Comparison of ENCODE assay signal across 1 cellular context in the genomic region with DNA sequence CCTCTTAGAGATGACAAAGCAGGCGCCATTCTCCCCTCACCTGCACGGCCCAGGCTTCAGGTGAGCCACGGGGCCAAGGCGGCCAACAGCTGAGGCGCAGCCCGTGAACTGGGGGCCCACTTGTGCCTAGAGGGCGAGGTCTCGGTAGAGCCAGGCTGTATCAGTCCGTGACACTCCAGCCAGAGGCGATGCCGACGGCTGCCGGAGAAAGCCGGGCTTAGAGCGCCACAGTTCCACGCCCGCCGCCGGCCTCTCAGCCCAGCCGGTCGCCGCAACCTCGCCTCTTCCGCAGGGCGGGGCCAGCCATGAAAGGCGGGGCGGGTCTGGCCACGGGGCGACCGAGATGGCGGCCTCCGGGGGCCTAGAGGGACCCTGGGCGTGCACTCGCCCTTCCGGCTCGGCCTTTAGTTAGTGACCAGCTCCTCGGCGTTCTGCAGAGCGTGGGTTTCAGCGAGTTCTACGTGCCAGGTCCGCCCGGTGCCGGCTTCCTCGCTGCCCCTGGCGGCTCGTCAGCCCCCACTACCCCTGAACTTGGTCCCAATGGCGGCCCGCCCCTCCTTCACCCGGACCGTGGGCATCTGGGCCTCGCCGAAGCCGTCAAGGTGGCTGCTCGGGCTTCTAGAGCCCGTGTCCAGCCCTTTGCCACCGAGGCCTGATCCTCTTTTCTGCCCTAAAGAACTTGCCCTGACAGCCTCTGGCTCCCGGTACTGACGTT.
TF ChIP-seq lines count a peak whose summit lies in the region.

A gene (plus strand): TSS at position 390 of the 715 bp plus-strand sequence. CDS start 881 bp downstream, outside the sequence.

TF ChIP-seq in HepG2, 621 proteins besides CTCF, POLR2A, EP300 and RAD21 (continued from another document and continues in another):
- TF ChIP-seq, protein P1, sequence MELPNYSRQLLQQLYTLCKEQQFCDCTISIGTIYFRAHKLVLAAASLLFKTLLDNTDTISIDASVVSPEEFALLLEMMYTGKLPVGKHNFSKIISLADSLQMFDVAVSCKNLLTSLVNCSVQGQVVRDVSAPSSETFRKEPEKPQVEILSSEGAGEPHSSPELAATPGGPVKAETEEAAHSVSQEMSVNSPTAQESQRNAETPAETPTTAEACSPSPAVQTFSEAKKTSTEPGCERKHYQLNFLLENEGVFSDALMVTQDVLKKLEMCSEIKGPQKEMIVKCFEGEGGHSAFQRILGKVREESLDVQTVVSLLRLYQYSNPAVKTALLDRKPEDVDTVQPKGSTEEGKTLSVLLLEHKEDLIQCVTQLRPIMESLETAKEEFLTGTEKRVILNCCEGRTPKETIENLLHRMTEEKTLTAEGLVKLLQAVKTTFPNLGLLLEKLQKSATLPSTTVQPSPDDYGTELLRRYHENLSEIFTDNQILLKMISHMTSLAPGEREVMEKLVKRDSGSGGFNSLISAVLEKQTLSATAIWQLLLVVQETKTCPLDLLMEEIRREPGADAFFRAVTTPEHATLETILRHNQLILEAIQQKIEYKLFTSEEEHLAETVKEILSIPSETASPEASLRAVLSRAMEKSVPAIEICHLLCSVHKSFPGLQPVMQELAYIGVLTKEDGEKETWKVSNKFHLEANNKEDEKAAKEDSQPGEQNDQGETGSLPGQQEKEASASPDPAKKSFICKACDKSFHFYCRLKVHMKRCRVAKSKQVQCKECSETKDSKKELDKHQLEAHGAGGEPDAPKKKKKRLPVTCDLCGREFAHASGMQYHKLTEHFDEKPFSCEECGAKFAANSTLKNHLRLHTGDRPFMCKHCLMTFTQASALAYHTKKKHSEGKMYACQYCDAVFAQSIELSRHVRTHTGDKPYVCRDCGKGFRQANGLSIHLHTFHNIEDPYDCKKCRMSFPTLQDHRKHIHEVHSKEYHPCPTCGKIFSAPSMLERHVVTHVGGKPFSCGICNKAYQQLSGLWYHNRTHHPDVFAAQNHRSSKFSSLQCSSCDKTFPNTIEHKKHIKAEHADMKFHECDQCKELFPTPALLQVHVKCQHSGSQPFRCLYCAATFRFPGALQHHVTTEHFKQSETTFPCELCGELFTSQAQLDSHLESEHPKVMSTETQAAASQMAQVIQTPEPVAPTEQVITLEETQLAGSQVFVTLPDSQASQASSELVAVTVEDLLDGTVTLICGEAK (IDR thresholded peaks at IDR 0.05), result no peak
- TF ChIP-seq, protein P1 (CRISPR knock-in tag; IDR thresholded peaks at IDR 0.05), result peak; percentile 75; the same call in 1 of the 2 replicates
- TF ChIP-seq ZNF83 (CRISPR knock-in tag; IDR thresholded peaks at IDR 0.05; ENCODE audit: borderline replicate concordance) (peak; percentile 44; the same call in 1 of the 2 replicates), CEBPG (CRISPR knock-in tag; IDR thresholded peaks at IDR 0.05) (0 out of 2 replicates have a peak, but pooled peaks have one; percentile 2), GPN1 (CRISPR knock-in tag; IDR thresholded peaks at IDR 0.05; ENCODE audit: borderline replicate concordance) (0 out of 2 replicates have a peak, but pooled peaks have one; percentile 15), ZBTB7B (CRISPR knock-in tag; IDR thresholded peaks at IDR 0.05) (peak; percentile 91), ZSCAN22 (CRISPR knock-in tag; IDR thresholded peaks at IDR 0.05) (no peak), ZFP62 (CRISPR knock-in tag; IDR thresholded peaks at IDR 0.05) (no peak), ZNF614 (CRISPR knock-in tag; IDR thresholded peaks at IDR 0.05; ENCODE audit: borderline replicate concordance) (peak; percentile 89; the same call in 1 of the 2 replicates), MIER2 (CRISPR knock-in tag; IDR thresholded peaks at IDR 0.05) (0 out of 2 replicates have a peak, but pooled peaks have one; percentile 14), ZMYM4 (CRISPR knock-in tag; IDR thresholded peaks at IDR 0.05) (peak; percentile 83), RFXAP (CRISPR knock-in tag; IDR thresholded peaks at IDR 0.05; ENCODE audit: borderline replicate concordance) (peak; percentile 57; the same call in 1 of the 2 replicates), ETV5 (CRISPR knock-in tag; IDR thresholded peaks at IDR 0.05; ENCODE audit: borderline replicate concordance) (peak; percentile 89), FOXA1 (IDR thresholded peaks at IDR 0.05) (no peak), FOXA1 (CRISPR knock-in tag; IDR thresholded peaks at IDR 0.05) (no peak), TBX3 (IDR thresholded peaks at IDR 0.05; ENCODE audit: borderline replicate concordance) (no peak), KMT2A (CRISPR knock-in tag; IDR thresholded peaks at IDR 0.05) (peak; percentile 96), ZNF350 (CRISPR knock-in tag; IDR thresholded peaks at IDR 0.05; ENCODE audit: borderline replicate concordance, low read depth) (peak; percentile 72), ZNF253 (CRISPR knock-in tag; IDR thresholded peaks at IDR 0.05; ENCODE audit: borderline replicate concordance) (no peak), ZNF225 (CRISPR knock-in tag; IDR thresholded peaks at IDR 0.05) (peak; percentile 70; the same call in 1 of the 2 replicates), ZFP36L2 (CRISPR knock-in tag; IDR thresholded peaks at IDR 0.05) (peak; percentile 20; the same call in 1 of the 2 replicates), ZNF136 (CRISPR knock-in tag; IDR thresholded peaks at IDR 0.05; ENCODE audit: low read depth) (peak; percentile 87; the same call in 1 of the 2 replicates), WIZ (CRISPR knock-in tag; IDR thresholded peaks at IDR 0.05) (peak; percentile 63; the same call in 1 of the 2 replicates)
- TF ChIP-seq, protein P2, sequence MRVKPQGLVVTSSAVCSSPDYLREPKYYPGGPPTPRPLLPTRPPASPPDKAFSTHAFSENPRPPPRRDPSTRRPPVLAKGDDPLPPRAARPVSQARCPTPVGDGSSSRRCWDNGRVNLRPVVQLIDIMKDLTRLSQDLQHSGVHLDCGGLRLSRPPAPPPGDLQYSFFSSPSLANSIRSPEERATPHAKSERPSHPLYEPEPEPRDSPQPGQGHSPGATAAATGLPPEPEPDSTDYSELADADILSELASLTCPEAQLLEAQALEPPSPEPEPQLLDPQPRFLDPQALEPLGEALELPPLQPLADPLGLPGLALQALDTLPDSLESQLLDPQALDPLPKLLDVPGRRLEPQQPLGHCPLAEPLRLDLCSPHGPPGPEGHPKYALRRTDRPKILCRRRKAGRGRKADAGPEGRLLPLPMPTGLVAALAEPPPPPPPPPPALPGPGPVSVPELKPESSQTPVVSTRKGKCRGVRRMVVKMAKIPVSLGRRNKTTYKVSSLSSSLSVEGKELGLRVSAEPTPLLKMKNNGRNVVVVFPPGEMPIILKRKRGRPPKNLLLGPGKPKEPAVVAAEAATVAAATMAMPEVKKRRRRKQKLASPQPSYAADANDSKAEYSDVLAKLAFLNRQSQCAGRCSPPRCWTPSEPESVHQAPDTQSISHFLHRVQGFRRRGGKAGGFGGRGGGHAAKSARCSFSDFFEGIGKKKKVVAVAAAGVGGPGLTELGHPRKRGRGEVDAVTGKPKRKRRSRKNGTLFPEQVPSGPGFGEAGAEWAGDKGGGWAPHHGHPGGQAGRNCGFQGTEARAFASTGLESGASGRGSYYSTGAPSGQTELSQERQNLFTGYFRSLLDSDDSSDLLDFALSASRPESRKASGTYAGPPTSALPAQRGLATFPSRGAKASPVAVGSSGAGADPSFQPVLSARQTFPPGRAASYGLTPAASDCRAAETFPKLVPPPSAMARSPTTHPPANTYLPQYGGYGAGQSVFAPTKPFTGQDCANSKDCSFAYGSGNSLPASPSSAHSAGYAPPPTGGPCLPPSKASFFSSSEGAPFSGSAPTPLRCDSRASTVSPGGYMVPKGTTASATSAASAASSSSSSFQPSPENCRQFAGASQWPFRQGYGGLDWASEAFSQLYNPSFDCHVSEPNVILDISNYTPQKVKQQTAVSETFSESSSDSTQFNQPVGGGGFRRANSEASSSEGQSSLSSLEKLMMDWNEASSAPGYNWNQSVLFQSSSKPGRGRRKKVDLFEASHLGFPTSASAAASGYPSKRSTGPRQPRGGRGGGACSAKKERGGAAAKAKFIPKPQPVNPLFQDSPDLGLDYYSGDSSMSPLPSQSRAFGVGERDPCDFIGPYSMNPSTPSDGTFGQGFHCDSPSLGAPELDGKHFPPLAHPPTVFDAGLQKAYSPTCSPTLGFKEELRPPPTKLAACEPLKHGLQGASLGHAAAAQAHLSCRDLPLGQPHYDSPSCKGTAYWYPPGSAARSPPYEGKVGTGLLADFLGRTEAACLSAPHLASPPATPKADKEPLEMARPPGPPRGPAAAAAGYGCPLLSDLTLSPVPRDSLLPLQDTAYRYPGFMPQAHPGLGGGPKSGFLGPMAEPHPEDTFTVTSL (CRISPR knock-in tag; IDR thresholded peaks at IDR 0.05; ENCODE audit: borderline replicate concordance), result peak; percentile 22; the same call in 1 of the 2 replicates
- TF ChIP-seq, protein P3, sequence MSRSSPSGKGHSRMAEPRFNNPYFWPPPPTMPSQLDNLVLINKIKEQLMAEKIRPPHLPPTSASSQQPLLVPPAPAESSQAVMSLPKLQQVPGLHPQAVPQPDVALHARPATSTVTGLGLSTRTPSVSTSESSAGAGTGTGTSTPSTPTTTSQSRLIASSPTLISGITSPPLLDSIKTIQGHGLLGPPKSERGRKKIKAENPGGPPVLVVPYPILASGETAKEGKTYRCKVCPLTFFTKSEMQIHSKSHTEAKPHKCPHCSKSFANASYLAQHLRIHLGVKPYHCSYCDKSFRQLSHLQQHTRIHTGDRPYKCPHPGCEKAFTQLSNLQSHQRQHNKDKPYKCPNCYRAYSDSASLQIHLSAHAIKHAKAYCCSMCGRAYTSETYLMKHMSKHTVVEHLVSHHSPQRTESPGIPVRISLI (CRISPR knock-in tag; IDR thresholded peaks at IDR 0.05; ENCODE audit: borderline replicate concordance), result no peak; the same call in 1 of the 2 replicates
- TF ChIP-seq, protein P4, sequence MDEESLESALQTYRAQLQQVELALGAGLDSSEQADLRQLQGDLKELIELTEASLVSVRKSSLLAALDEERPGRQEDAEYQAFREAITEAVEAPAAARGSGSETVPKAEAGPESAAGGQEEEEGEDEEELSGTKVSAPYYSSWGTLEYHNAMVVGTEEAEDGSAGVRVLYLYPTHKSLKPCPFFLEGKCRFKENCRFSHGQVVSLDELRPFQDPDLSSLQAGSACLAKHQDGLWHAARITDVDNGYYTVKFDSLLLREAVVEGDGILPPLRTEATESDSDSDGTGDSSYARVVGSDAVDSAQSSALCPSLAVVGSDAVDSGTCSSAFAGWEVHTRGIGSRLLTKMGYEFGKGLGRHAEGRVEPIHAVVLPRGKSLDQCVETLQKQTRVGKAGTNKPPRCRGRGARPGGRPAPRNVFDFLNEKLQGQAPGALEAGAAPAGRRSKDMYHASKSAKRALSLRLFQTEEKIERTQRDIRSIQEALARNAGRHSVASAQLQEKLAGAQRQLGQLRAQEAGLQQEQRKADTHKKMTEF (CRISPR knock-in tag; IDR thresholded peaks at IDR 0.05), result peak; percentile 94
- TF ChIP-seq, protein P5, sequence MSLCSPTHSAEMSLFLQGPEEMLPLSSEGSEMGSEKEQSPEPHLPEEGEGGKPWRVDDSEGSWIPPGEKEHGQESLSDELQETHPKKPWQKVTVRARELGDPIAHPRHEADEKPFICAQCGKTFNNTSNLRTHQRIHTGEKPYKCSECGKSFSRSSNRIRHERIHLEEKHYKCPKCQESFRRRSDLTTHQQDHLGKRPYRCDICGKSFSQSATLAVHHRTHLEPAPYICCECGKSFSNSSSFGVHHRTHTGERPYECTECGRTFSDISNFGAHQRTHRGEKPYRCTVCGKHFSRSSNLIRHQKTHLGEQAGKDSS (CRISPR knock-in tag; IDR thresholded peaks at IDR 0.05; ENCODE audit: borderline replicate concordance, low read depth), result peak; percentile 49; the same call in 1 of the 2 replicates
- TF ChIP-seq, protein P6, sequence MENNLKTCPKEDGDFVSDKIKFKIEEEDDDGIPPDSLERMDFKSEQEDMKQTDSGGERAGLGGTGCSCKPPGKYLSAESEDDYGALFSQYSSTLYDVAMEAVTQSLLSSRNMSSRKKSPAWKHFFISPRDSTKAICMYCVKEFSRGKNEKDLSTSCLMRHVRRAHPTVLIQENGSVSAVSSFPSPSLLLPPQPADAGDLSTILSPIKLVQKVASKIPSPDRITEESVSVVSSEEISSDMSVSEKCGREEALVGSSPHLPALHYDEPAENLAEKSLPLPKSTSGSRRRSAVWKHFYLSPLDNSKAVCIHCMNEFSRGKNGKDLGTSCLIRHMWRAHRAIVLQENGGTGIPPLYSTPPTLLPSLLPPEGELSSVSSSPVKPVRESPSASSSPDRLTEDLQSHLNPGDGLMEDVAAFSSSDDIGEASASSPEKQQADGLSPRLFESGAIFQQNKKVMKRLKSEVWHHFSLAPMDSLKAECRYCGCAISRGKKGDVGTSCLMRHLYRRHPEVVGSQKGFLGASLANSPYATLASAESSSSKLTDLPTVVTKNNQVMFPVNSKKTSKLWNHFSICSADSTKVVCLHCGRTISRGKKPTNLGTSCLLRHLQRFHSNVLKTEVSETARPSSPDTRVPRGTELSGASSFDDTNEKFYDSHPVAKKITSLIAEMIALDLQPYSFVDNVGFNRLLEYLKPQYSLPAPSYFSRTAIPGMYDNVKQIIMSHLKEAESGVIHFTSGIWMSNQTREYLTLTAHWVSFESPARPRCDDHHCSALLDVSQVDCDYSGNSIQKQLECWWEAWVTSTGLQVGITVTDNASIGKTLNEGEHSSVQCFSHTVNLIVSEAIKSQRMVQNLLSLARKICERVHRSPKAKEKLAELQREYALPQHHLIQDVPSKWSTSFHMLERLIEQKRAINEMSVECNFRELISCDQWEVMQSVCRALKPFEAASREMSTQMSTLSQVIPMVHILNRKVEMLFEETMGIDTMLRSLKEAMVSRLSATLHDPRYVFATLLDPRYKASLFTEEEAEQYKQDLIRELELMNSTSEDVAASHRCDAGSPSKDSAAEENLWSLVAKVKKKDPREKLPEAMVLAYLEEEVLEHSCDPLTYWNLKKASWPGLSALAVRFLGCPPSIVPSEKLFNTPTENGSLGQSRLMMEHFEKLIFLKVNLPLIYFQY (CRISPR knock-in tag; IDR thresholded peaks at IDR 0.05; ENCODE audit: borderline replicate concordance), result peak; percentile 86; the same call in 1 of the 2 replicates
